20 cellular contexts compared by ENCODE assay signal in the genomic region with DNA sequence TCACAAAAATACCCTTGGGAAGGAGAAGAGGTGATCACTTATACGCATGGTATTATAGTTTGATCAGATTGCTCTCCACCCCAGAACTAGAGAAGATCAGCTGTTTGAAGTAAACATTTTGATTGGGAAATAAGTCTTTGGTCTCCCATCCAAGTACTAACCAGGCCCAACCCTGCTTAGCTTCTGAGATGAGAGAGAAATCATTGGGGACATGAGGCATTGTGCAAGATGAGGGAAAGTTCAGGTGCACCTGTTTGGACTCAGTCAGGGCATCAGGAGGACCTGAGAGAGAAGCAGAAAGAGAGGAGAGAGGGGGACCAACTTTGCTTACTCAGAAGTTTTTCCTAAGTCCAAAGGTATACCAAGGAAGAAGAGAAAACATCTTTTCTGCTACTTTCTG. TPM values are rescaled to one million over a fixed set of nuclear protein-coding genes. Genes with fewer than 3 reads are reported as not detected.
DNase-seq lines count a peak whose midpoint lies in the region; ATAC-seq and TF ChIP-seq lines count a peak whose summit lies in the region.
"Had no signal": no experiment of that assay in that cellular context is flagged by ENCODE, and none has a peak within 500 bp of the region (broad histone marks: within the 10 kb centered on the region; RNA-seq: fewer than 3 reads in every experiment).

No MANE protein-coding gene starts in this region.

- no peak for DNase-seq in CD4-positive, alpha-beta memory T cell
- DNase-seq in Panc1 (ENCODE audit: low read depth, low spot score) (no peak), AG08396 (ENCODE audit: low spot score) (no peak), posterior vena cava (ENCODE audit: low spot score) (no peak), progenitor cell of endocrine pancreas (ENCODE audit: low spot score, unreplicated experiment) (no peak)
- no peak for DNase-seq in effector memory CD8-positive, alpha-beta T cell
- no peak for DNase-seq in natural killer cell treated with Interleukin-12 subunit alpha and Interleukin-12 subunit beta and Interleukin-15 and Interleukin-18, amount 100 ng/mL, for 72 hours (ENCODE audit: low spot score)
- DNase-seq: AML-193, Caco-2, H7, HFFc6, KG1, MV-4-11, NCI-H1417 treated with DMSO at 0.1 percent for 48 hours, NCI-H2029, NCI-H345, NCI-H526, PC-9 had no signal

- POLR2A ChIA-PET in CD4-positive, alpha-beta memory T cell (lab: Charles Lee; ENCODE audit: partially characterized antibody), result no interaction called here
- POLR2A ChIA-PET in Panc1 (lab: Charles Lee), result no interaction called here

- peaks cover 17% of the 10 kb centered on the region for H3K4me1 ChIP-seq in CD4-positive, alpha-beta memory T cell (ENCODE audit: insufficient read depth, low read length)
- peaks cover 7% of the 10 kb centered on the region for H3K4me1 ChIP-seq in Panc1 (ENCODE audit: control insufficient read depth, insufficient read depth, low read length)
- H3K4me1 ChIP-seq: Caco-2 had no signal

- H3K4me3 ChIP-seq in CD4-positive, alpha-beta memory T cell (ENCODE audit: low read length in 2 of 2), result no peak overlapping the region
- no peak overlapping the region for H3K4me3 ChIP-seq in Panc1 (ENCODE audit: low read depth in 2 of 2, low read length in 2 of 2)
- H3K4me3 ChIP-seq: PC-9, SJSA1 had no signal

- no peaks in the 10 kb centered on the region for H3K9me3 Mint-ChIP-seq in CD4-positive, alpha-beta memory T cell
- H3K9me3 Mint-ChIP-seq in effector memory CD8-positive, alpha-beta T cell, result no peaks in the 10 kb centered on the region
- no peaks in the 10 kb centered on the region for H3K9me3 Mint-ChIP-seq in natural killer cell treated with Interleukin-12 subunit alpha and Interleukin-12 subunit beta and Interleukin-15 and Interleukin-18, amount 100 ng/mL, for 72 hours
- H3K9me3 Mint-ChIP-seq in progenitor cell of endocrine pancreas (ENCODE audit: low read depth), result no peaks in the 10 kb centered on the region
- H3K9me3 Mint-ChIP-seq: HFFc6 had no signal

- in situ Hi-C loops in Panc1 (cut with HindIII; ENCODE audit: low pct_unique_long_range_greater_than_20kb, low sequenced_read_pairs), result no loop called here

- no peaks in the 10 kb centered on the region for H3K27me3 Mint-ChIP-seq in CD4-positive, alpha-beta memory T cell
- no peaks in the 10 kb centered on the region for H3K27me3 Mint-ChIP-seq in effector memory CD8-positive, alpha-beta T cell
- H3K27me3 Mint-ChIP-seq in natural killer cell treated with Interleukin-12 subunit alpha and Interleukin-12 subunit beta and Interleukin-15 and Interleukin-18, amount 100 ng/mL, for 72 hours, result no peaks in the 10 kb centered on the region
- no peaks in the 10 kb centered on the region for H3K27me3 Mint-ChIP-seq in progenitor cell of endocrine pancreas

- intact Hi-C loops in CD4-positive, alpha-beta memory T cell (cut with micrococcal nuclease), result no loop called here
- intact Hi-C loops in Panc1 (cut with micrococcal nuclease; ENCODE audit: unreplicated experiment), result no loop called here
- intact Hi-C loops in posterior vena cava (cut with DNase I), result no loop called here

- H3K36me3 Mint-ChIP-seq in CD4-positive, alpha-beta memory T cell, result peaks cover 64 to 84% of the 10 kb centered on the region in 2 donors
- H3K36me3 Mint-ChIP-seq in effector memory CD8-positive, alpha-beta T cell (ENCODE audit: insufficient read depth), result peaks cover 82% of the 10 kb centered on the region
- H3K36me3 Mint-ChIP-seq in natural killer cell treated with Interleukin-12 subunit alpha and Interleukin-12 subunit beta and Interleukin-15 and Interleukin-18, amount 100 ng/mL, for 72 hours, result peaks cover 53% of the 10 kb centered on the region
- H3K36me3 Mint-ChIP-seq in progenitor cell of endocrine pancreas (ENCODE audit: insufficient read depth), result peaks cover 37% of the 10 kb centered on the region

- TSS peak; percentile 7 for BruUV-seq in Panc1 (replicated peaks; lab: Mats Ljungman, UMichigan)

- peaks cover 25 to 36% (median 34%) of the 10 kb centered on the region in 4 donors for H3K4me1 Mint-ChIP-seq in CD4-positive, alpha-beta memory T cell
- peaks cover 32 to 58% of the 10 kb centered on the region in 2 donors for H3K4me1 Mint-ChIP-seq in effector memory CD8-positive, alpha-beta T cell (ENCODE audit: low read depth in 2 of 2)
- H3K4me1 Mint-ChIP-seq in natural killer cell treated with Interleukin-12 subunit alpha and Interleukin-12 subunit beta and Interleukin-15 and Interleukin-18, amount 100 ng/mL, for 72 hours (ENCODE audit: low read depth in 2 of 2), result peaks cover 40% of the 10 kb centered on the region in 2 donors
- peaks cover 4% of the 10 kb centered on the region for H3K4me1 Mint-ChIP-seq in progenitor cell of endocrine pancreas (ENCODE audit: low read depth)

- TF ChIP-seq CTCF in Panc1 (IDR thresholded peaks at IDR 0.05) (no peak), progenitor cell of endocrine pancreas (IDR thresholded peaks at IDR 0.05; ENCODE audit: unreplicated experiment) (no peak)

- peaks cover 63% of the 10 kb centered on the region for H3K36me3 ChIP-seq in CD4-positive, alpha-beta memory T cell (ENCODE audit: insufficient read depth, low read length)
- H3K36me3 ChIP-seq in Panc1 (ENCODE audit: control insufficient read depth, insufficient read depth, low read length), result peaks cover 23% of the 10 kb centered on the region

- H3K27ac ChIP-seq in CD4-positive, alpha-beta memory T cell (ENCODE audit: low read depth, low read length), result no peak overlapping the region
- no peak overlapping the region for H3K27ac ChIP-seq in Panc1 (ENCODE audit: low read length)
- H3K27ac ChIP-seq: C4-2B, PC-9, SJSA1 had no signal

- CTCF ChIA-PET in CD4-positive, alpha-beta memory T cell (lab: Charles Lee; ENCODE audit: partially characterized antibody), result interaction anchor here (1.2 kb wide), 1 partner anchor 14 kb away, joined by 3 read pairs; no protein-coding TSS in a partner anchor
- CTCF ChIA-PET in Panc1 (lab: Charles Lee), result no interaction called here

- ATAC-seq in Panc1, result no peak
- no peak for ATAC-seq in effector memory CD8-positive, alpha-beta T cell (replicated peaks)
- no peak for ATAC-seq in natural killer cell treated with Interleukin-12 subunit alpha and Interleukin-12 subunit beta and Interleukin-15 and Interleukin-18, amount 100 ng/mL, for 72 hours

- H3K4me3 Mint-ChIP-seq in CD4-positive, alpha-beta memory T cell, result no peak overlapping the region
- H3K4me3 Mint-ChIP-seq in effector memory CD8-positive, alpha-beta T cell, result no peak overlapping the region
- H3K4me3 Mint-ChIP-seq in natural killer cell treated with Interleukin-12 subunit alpha and Interleukin-12 subunit beta and Interleukin-15 and Interleukin-18, amount 100 ng/mL, for 72 hours, result no peak overlapping the region
- H3K4me3 Mint-ChIP-seq in progenitor cell of endocrine pancreas (ENCODE audit: low read depth), result no peak overlapping the region
- H3K4me3 Mint-ChIP-seq: HFFc6 had no signal

- no peaks in the 10 kb centered on the region for H3K9me3 ChIP-seq in CD4-positive, alpha-beta memory T cell (ENCODE audit: control insufficient read depth in 1 of 2, low read length in 2 of 2)
- no peaks in the 10 kb centered on the region for H3K9me3 ChIP-seq in Panc1 (ENCODE audit: control insufficient read depth, insufficient read depth, low read depth, low read length)
- H3K9me3 ChIP-seq: Caco-2, SJSA1 had no signal

- peak overlapping the region in 4 of 7 donors; percentile 30 to 71 (median 66) for H3K27ac Mint-ChIP-seq in CD4-positive, alpha-beta memory T cell
- peak overlapping the region; percentile 24 to 85 for H3K27ac Mint-ChIP-seq in effector memory CD8-positive, alpha-beta T cell
- peak overlapping the region; percentile 20 to 42 for H3K27ac Mint-ChIP-seq in natural killer cell treated with Interleukin-12 subunit alpha and Interleukin-12 subunit beta and Interleukin-15 and Interleukin-18, amount 100 ng/mL, for 72 hours
- H3K27ac Mint-ChIP-seq in progenitor cell of endocrine pancreas, result no peak overlapping the region
- H3K27ac Mint-ChIP-seq: HFFc6 had no signal

- no peaks in the 10 kb centered on the region for H3K27me3 ChIP-seq in CD4-positive, alpha-beta memory T cell (ENCODE audit: insufficient read depth, low read length)
- no peaks in the 10 kb centered on the region for H3K27me3 ChIP-seq in Panc1 (ENCODE audit: control insufficient read depth, insufficient read depth, low read length)
- H3K27me3 ChIP-seq: SJSA1 had no signal

RNA-seq across cellular contexts. Expression of gene RIPK1, which starts 11.4 kb away (rescaled TPM):
- 10 to 100 TPM; 38.7 to 39.0 TPM for total RNA-seq in CD4-positive, alpha-beta memory T cell
- polyA plus RNA-seq in CD4-positive, alpha-beta memory T cell, result 10 to 100 TPM; 13.1 to 31.0 TPM
- 31.6 TPM for total RNA-seq in Panc1 (2021; ENCODE audit: unreplicated experiment)
- polyA plus RNA-seq in Panc1 (2012; ENCODE audit: insufficient read length), result 24.1 TPM
- total RNA-seq in natural killer cell treated with Interleukin-12 subunit alpha and Interleukin-12 subunit beta and Interleukin-15 and Interleukin-18, amount 100 ng/mL, for 72 hours, result 10 to 100 TPM; 28.2 to 41.4 TPM
- 10 to 100 TPM; 19.9 to 20.3 TPM for total RNA-seq in posterior vena cava
- total RNA-seq in progenitor cell of endocrine pancreas, result 15.1 and 15.5 TPM in 2 replicates

RNA-seq across cellular contexts. Expression of gene BPHL, which starts 38.8 kb away (rescaled TPM):
- total RNA-seq in CD4-positive, alpha-beta memory T cell, result 10 to 100 TPM; 11.9 to 13.7 TPM
- polyA plus RNA-seq in CD4-positive, alpha-beta memory T cell, result 1 to 10 TPM; 8.1 to 8.4 TPM
- 36.3 TPM for total RNA-seq in Panc1 (2021; ENCODE audit: unreplicated experiment)
- polyA plus RNA-seq in Panc1 (2012; ENCODE audit: insufficient read length), result 42.5 TPM
- total RNA-seq in natural killer cell treated with Interleukin-12 subunit alpha and Interleukin-12 subunit beta and Interleukin-15 and Interleukin-18, amount 100 ng/mL, for 72 hours, result 1 to 10 TPM; 5.6 to 7.3 TPM
- total RNA-seq in posterior vena cava, result 10 to 100 TPM in 1 of 2 donors, 1 to 10 TPM in 1; 9.0 to 11.0 TPM
- 68.4 and 69.7 TPM in 2 replicates for total RNA-seq in progenitor cell of endocrine pancreas
